Comparison of ENCODE assay signal across 13 cellular contexts in the genomic region with DNA sequence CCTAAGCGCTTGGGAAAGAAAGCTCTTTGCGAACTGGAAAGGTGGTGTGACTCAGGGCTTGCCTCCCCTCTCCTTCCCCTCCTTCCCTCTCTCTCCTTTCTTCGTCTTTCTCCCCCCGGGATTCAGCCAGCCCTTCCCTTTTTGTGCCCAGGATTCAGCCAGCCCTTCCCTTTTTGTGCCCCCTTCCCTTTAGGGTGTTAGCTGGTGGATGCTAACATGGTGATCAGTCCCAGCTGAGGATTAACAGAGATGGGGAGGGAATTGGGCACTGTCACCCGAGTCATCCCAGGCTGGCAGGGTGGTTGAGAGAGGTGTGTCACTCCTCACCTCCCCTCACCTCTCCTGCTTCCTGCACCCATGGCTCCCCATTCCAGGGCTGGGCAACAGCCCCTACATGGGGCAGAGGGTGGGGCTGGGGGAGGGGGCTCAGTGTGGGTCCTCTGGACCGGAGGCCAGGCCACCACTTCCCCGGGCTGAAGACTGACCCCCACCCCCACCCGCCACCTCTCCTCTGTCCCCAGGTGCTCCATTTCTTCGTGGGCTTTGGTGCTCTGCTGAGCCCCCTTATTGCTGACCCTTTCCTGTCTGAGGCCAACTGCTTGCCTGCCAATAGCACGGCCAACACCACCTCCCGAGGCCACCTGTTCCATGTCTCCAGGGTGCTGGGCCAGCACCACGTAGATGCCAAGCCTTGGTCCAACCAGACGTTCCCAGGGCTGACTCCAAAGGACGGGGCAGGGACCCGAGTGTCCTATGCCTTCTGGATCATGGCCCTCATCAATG.
"Had no signal": no experiment of that assay in that cellular context is flagged by ENCODE, and none has a peak within 500 bp of the region (broad histone marks: within the 10 kb centered on the region; RNA-seq: fewer than 3 reads in every experiment).

No MANE protein-coding gene starts in this region.

- H3K4me1 ChIP-seq: gastroesophageal sphincter had no signal

- H3K27ac ChIP-seq: cardiac muscle cell, gastroesophageal sphincter, psoas muscle, right lobe of liver had no signal

- H3K9me3 ChIP-seq: gastroesophageal sphincter, psoas muscle, right lobe of liver had no signal

- H3K36me3 ChIP-seq: cardiac muscle cell, gastroesophageal sphincter, right lobe of liver had no signal

- H3K4me3 ChIP-seq: cardiac muscle cell, gastroesophageal sphincter, lung, psoas muscle, right lobe of liver had no signal

- ATAC-seq: activated CD8-positive, alpha-beta T cell treated with anti-CD3 and anti-CD28 coated beads, Interleukin-2, amount 10 ng/mL, durations not matched to agents 7 days and 5 days; effector memory CD8-positive, alpha-beta T cell; gastroesophageal sphincter; naive thymus-derived CD8-positive, alpha-beta T cell; psoas muscle; right lobe of liver had no signal

- DNase-seq: activated CD4-positive, alpha-beta T cell treated with anti-CD3 and anti-CD28 coated beads for 4 hours; activated CD8-positive, alpha-beta T cell treated with anti-CD3 and anti-CD28 coated beads, Interleukin-2, amount 10 ng/mL, durations not matched to agents 7 days and 5 days; activated naive CD4-positive, alpha-beta T cell treated with Interleukin-2 at 50 U/mL for 16 hours; effector memory CD8-positive, alpha-beta T cell; naive thymus-derived CD8-positive, alpha-beta T cell; psoas muscle; stimulated activated CD4-positive, alpha-beta T cell treated with anti-CD3 and anti-CD28 coated beads, Interleukin-2, amount 100 ng/mL, for 24 hours; stimulated activated naive CD4-positive, alpha-beta T cell; SW 1271 had no signal

- H3K27me3 ChIP-seq: right lobe of liver had no signal
